In the genomic region with DNA sequence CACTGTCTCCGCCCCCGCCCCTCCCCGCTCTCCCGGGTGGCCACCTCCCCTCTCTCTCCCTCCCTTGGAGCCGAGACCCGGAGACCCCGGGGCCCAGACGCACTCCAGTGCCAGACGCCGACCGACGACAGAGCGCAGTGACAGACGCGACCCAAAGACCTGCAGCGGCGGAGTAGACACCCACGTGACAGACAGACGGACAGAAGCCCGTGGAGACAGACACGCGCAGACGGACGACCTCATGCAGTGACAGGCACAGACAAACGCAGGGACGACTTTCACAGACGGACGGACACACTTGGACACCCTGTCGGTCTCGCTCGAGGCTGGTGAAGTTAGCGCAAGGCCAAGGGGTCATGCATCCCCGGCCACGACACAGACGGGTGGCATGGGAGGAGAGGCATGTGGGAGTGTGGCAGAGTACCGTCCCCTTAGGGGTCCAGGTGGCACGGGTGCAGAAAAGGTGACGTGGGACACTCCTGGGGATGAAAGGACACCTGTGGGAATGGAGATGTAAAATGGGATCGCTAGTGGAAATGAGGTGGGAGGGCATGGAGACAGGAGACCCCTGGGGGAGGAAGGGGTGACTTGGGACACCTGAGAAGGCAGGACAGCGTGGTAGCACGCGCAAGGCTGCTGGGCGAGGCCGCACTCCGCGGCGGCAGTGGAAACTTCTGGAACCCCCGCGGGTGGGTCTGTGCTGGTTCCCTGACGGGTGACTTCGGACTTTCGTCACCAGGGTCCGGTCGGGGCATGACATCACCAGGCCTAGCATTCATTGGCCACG, we compare ENCODE assay signal across 7 cellular contexts. TPM values are rescaled to one million over a fixed set of nuclear protein-coding genes. Genes with fewer than 3 reads are reported as not detected.
DNase-seq lines count a peak whose midpoint lies in the region; ATAC-seq, FAIRE-seq and TF ChIP-seq lines count a peak whose summit lies in the region.
"Had no signal": no experiment of that assay in that cellular context is flagged by ENCODE, and none has a peak within 500 bp of the region (broad histone marks: within the 10 kb centered on the region; RNA-seq: fewer than 3 reads in every experiment).

No MANE protein-coding gene starts in this region.

- DNase-seq in GM13977 (ENCODE audit: low spot score) (peak; percentile 73), WTC11 (ENCODE audit: low spot score) (peak; percentile 57), immature natural killer cell (peak; percentile 28 to 42 (median 41)), urothelium cell line (ENCODE audit: low spot score) (peak; percentile 88), midbrain (lab: John Stamatoyannopoulos, UW) (no peak)

- ATAC-seq in WTC11 (peak; percentile 6), GM19328 (IDR thresholded peaks at IDR 0.05; ENCODE audit: unreplicated experiment) (no peak)

- in situ Hi-C loops in GM13977 (cut with MboI; ENCODE audit: low pct_unique_long_range_greater_than_20kb, low sequenced_read_pairs, unreplicated experiment): loop anchor here (10.0 kb wide), 1 partner anchor 189 kb away; a partner anchor contains a TSS

- POLR2A ChIA-PET in WTC11 (lab: Charles Lee): no interaction called here

- TF ChIP-seq CTCF in GM13977 (IDR thresholded peaks at IDR 0.05; ENCODE audit: extremely low read depth, insufficient read depth, missing control alignments) (no peak), WTC11 (IDR thresholded peaks at IDR 0.05) (no peak)

- H3K36me3 Mint-ChIP-seq in WTC11 (no peaks in the 10 kb centered on the region), immature natural killer cell (peaks cover 0 to 4% (median 0%) of the 10 kb centered on the region in 3 donors)

- H3K27ac Mint-ChIP-seq in WTC11: no peak overlapping the region
- peak overlapping the region in 4 of 6 donors; percentile 25 to 72 (median 50) for H3K27ac Mint-ChIP-seq in immature natural killer cell

- CTCF ChIA-PET in WTC11 (lab: Charles Lee): interaction anchor here (1.0 to 3.2 kb wide), 14 partner anchors 15 to 337 kb away, joined by 3 to 30 read pairs (median 6); a partner anchor contains a TSS

- H3K4me3 Mint-ChIP-seq in WTC11 (peak overlapping the region; percentile 74), immature natural killer cell (peak overlapping the region; percentile 77 to 91 (median 79))

- FAIRE-seq in urothelium cell line (lab: Jason Lieb, UNC): peak; percentile 94

- H3K27me3 Mint-ChIP-seq in WTC11 (ENCODE audit: low read depth) (peaks cover 32% of the 10 kb centered on the region), immature natural killer cell (ENCODE audit: low read depth in 3 of 3) (peaks cover 13 to 31% (median 21%) of the 10 kb centered on the region in 3 donors)

- H3K4me1 Mint-ChIP-seq in WTC11 (peaks cover 34% of the 10 kb centered on the region), immature natural killer cell (peaks cover 15 to 24% of the 10 kb centered on the region in 2 donors)

- no peaks in the 10 kb centered on the region for H3K9me3 Mint-ChIP-seq in WTC11
- H3K9me3 Mint-ChIP-seq in immature natural killer cell: peaks cover 0 to 4% (median 0%) of the 10 kb centered on the region in 6 donors

TF ChIP-seq in WTC11, 78 proteins besides CTCF, POLR2A, EP300 and RAD21 (continues in another document):
- TF ChIP-seq, protein P1, sequence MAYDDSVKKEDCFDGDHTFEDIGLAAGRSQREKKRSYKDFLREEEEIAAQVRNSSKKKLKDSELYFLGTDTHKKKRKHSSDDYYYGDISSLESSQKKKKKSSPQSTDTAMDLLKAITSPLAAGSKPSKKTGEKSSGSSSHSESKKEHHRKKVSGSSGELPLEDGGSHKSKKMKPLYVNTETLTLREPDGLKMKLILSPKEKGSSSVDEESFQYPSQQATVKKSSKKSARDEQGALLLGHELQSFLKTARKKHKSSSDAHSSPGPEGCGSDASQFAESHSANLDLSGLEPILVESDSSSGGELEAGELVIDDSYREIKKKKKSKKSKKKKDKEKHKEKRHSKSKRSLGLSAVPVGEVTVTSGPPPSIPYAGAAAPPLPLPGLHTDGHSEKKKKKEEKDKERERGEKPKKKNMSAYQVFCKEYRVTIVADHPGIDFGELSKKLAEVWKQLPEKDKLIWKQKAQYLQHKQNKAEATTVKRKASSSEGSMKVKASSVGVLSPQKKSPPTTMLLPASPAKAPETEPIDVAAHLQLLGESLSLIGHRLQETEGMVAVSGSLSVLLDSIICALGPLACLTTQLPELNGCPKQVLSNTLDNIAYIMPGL (CRISPR knock-in tag; IDR thresholded peaks at IDR 0.05): no peak
- TF ChIP-seq GRHL2 (CRISPR knock-in tag; IDR thresholded peaks at IDR 0.05; ENCODE audit: insufficient replicate concordance, severe bottlenecking): no peak
- TF ChIP-seq CBFB (CRISPR knock-in tag; IDR thresholded peaks at IDR 0.05; ENCODE audit: low read depth): no peak
- TF ChIP-seq RORB (CRISPR knock-in tag; IDR thresholded peaks at IDR 0.05): no peak
- TF ChIP-seq SOX15 (CRISPR knock-in tag; IDR thresholded peaks at IDR 0.05): no peak
- no peak for TF ChIP-seq CREM (CRISPR knock-in tag; IDR thresholded peaks at IDR 0.05)
- TF ChIP-seq, protein P2, sequence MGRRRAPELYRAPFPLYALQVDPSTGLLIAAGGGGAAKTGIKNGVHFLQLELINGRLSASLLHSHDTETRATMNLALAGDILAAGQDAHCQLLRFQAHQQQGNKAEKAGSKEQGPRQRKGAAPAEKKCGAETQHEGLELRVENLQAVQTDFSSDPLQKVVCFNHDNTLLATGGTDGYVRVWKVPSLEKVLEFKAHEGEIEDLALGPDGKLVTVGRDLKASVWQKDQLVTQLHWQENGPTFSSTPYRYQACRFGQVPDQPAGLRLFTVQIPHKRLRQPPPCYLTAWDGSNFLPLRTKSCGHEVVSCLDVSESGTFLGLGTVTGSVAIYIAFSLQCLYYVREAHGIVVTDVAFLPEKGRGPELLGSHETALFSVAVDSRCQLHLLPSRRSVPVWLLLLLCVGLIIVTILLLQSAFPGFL (CRISPR knock-in tag; IDR thresholded peaks at IDR 0.05; ENCODE audit: borderline replicate concordance): no peak
- no peak; the same call in 1 of the 2 replicates for TF ChIP-seq FOXK1 (CRISPR knock-in tag; IDR thresholded peaks at IDR 0.05)
- TF ChIP-seq, protein P3, sequence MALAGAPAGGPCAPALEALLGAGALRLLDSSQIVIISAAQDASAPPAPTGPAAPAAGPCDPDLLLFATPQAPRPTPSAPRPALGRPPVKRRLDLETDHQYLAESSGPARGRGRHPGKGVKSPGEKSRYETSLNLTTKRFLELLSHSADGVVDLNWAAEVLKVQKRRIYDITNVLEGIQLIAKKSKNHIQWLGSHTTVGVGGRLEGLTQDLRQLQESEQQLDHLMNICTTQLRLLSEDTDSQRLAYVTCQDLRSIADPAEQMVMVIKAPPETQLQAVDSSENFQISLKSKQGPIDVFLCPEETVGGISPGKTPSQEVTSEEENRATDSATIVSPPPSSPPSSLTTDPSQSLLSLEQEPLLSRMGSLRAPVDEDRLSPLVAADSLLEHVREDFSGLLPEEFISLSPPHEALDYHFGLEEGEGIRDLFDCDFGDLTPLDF (CRISPR knock-in tag; IDR thresholded peaks at IDR 0.05): no peak
- TF ChIP-seq ZNF317 (CRISPR knock-in tag; IDR thresholded peaks at IDR 0.05; ENCODE audit: borderline replicate concordance, low read depth): no peak
- no peak for TF ChIP-seq TEAD1 (CRISPR knock-in tag; IDR thresholded peaks at IDR 0.05)
- TF ChIP-seq, protein P4, sequence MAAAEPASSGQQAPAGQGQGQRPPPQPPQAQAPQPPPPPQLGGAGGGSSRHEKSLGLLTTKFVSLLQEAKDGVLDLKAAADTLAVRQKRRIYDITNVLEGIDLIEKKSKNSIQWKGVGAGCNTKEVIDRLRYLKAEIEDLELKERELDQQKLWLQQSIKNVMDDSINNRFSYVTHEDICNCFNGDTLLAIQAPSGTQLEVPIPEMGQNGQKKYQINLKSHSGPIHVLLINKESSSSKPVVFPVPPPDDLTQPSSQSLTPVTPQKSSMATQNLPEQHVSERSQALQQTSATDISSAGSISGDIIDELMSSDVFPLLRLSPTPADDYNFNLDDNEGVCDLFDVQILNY (CRISPR knock-in tag; IDR thresholded peaks at IDR 0.05): no peak
- no peak; the same call in 1 of the 2 replicates for TF ChIP-seq NFYB (CRISPR knock-in tag; conservative IDR thresholded peaks at IDR 0.05; ENCODE audit: low read depth)
- no peak for TF ChIP-seq NR3C1 (CRISPR knock-in tag; conservative IDR thresholded peaks at IDR 0.05; ENCODE audit: low read depth)
- no peak for TF ChIP-seq ZNF423 (CRISPR knock-in tag; IDR thresholded peaks at IDR 0.05)
- TF ChIP-seq, protein P5, sequence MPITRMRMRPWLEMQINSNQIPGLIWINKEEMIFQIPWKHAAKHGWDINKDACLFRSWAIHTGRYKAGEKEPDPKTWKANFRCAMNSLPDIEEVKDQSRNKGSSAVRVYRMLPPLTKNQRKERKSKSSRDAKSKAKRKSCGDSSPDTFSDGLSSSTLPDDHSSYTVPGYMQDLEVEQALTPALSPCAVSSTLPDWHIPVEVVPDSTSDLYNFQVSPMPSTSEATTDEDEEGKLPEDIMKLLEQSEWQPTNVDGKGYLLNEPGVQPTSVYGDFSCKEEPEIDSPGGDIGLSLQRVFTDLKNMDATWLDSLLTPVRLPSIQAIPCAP (CRISPR knock-in tag; IDR thresholded peaks at IDR 0.05): no peak
- no peak for TF ChIP-seq TEAD4 (CRISPR knock-in tag; IDR thresholded peaks at IDR 0.05)
- TF ChIP-seq, protein P6, sequence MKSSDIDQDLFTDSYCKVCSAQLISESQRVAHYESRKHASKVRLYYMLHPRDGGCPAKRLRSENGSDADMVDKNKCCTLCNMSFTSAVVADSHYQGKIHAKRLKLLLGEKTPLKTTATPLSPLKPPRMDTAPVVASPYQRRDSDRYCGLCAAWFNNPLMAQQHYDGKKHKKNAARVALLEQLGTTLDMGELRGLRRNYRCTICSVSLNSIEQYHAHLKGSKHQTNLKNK (CRISPR knock-in tag; IDR thresholded peaks at IDR 0.05): no peak
- TF ChIP-seq GTF2I (CRISPR knock-in tag; conservative IDR thresholded peaks at IDR 0.05): no peak
- 0 out of 2 replicates have a peak, but pooled peaks have one; percentile 30 for TF ChIP-seq MYBL2 (CRISPR knock-in tag; IDR thresholded peaks at IDR 0.05)
- TF ChIP-seq ZNF121 (CRISPR knock-in tag; IDR thresholded peaks at IDR 0.05): no peak
- 0 out of 2 replicates have a peak, but pooled peaks have one; percentile 14 for TF ChIP-seq GABPB1 (CRISPR knock-in tag; IDR thresholded peaks at IDR 0.05)
- TF ChIP-seq, protein P7, sequence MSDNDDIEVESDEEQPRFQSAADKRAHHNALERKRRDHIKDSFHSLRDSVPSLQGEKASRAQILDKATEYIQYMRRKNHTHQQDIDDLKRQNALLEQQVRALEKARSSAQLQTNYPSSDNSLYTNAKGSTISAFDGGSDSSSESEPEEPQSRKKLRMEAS (CRISPR knock-in tag; IDR thresholded peaks at IDR 0.05): peak; percentile 70

RNA-seq across cellular contexts. Expression of a gene that starts 0.5 kb away (rescaled TPM):
- 6.4 to 7.7 TPM (median 6.6 TPM) in 3 replicates for total RNA-seq in WTC11 (2021)
- not detected for polyA plus RNA-seq in immature natural killer cell
- total RNA-seq: M059J had no signal

RNA-seq across cellular contexts. Expression of a gene that starts 6.6 kb away (rescaled TPM):
- total RNA-seq in WTC11 (2021): 3.9 to 4.8 TPM (median 4.6 TPM) in 3 replicates
- polyA plus RNA-seq in immature natural killer cell: 1 to 10 TPM in 1 of 3 donors, under 1 TPM in 1, not detected in 1; 0.59 to 1.1 TPM

RNA-seq across cellular contexts. Expression of a gene that starts 21.2 kb away (rescaled TPM):
- 209 to 238 TPM (median 233 TPM) in 3 replicates for total RNA-seq in WTC11 (2021)
- polyA plus RNA-seq in immature natural killer cell: 10 to 100 TPM; 24.9 to 73.4 (median 33.2) TPM

RNA-seq across cellular contexts. Expression of a gene that starts 29.0 kb away (rescaled TPM):
- 128 to 140 TPM (median 130 TPM) in 3 replicates for total RNA-seq in WTC11 (2021)
- under 1 TPM in 1 of 3 donors, not detected in 2; 0.11 TPM for polyA plus RNA-seq in immature natural killer cell

RNA-seq across cellular contexts. Expression of a gene that starts 43.6 kb away (rescaled TPM):
- total RNA-seq in WTC11 (2021): 32.6 to 39.3 TPM (median 34.1 TPM) in 3 replicates
- polyA plus RNA-seq in immature natural killer cell: 1 to 10 TPM; 3.2 to 5.9 (median 4.7) TPM
